Comparison of ENCODE assay signal across 12 cellular contexts in genomic region chr17:76753061-76753961, GRCh38. TPM values are rescaled to one million over a fixed set of nuclear protein-coding genes. Genes with fewer than 3 reads are reported as not detected.
DNase-seq lines count a peak whose midpoint lies in the region; ATAC-seq and TF ChIP-seq lines count a peak whose summit lies in the region.
"Had no signal": no experiment of that assay in that cellular context is flagged by ENCODE, and none has a peak within 500 bp of the region (broad histone marks: within the 10 kb centered on the region; RNA-seq: fewer than 3 reads in every experiment).

No MANE protein-coding gene starts in this region.

- ATAC-seq in activated CD8-positive, alpha-beta T cell treated with anti-CD3 and anti-CD28 coated beads for 36 hours = peak; percentile 82

- no peak overlapping the region for H3K4me3 ChIP-seq in tibial nerve
- H3K4me3 ChIP-seq: lung had no signal

- peaks cover 34% of the 10 kb centered on the region for H3K4me1 Mint-ChIP-seq in activated CD4-positive, alpha-beta T cell treated with anti-CD3 and anti-CD28 coated beads, Interleukin-2, amount 10 ng/mL, durations not matched to agents 7 days and 5 days
- peaks cover 18% of the 10 kb centered on the region for H3K4me1 Mint-ChIP-seq in activated CD8-positive, alpha-beta T cell treated with anti-CD3 and anti-CD28 coated beads for 36 hours (ENCODE audit: low read depth)

- peak; percentile 53 for DNase-seq in activated CD4-positive, alpha-beta T cell treated with anti-CD3 and anti-CD28 coated beads, Interleukin-2, amount 10 ng/mL, durations not matched to agents 7 days and 5 days
- no peak for DNase-seq in activated CD4-positive, alpha-beta T cell treated with anti-CD3 and anti-CD28 coated beads, Interleukin-2, amount 50 U/mL, for 48 hours
- no peak for DNase-seq in activated CD8-positive, alpha-beta T cell treated with anti-CD3 and anti-CD28 coated beads for 36 hours
- DNase-seq in effector CD4-positive, alpha-beta T cell = peak; percentile 28
- peak; percentile 15 for DNase-seq in stimulated activated naive CD4-positive, alpha-beta T cell treated with Interleukin-2 at 50 U/mL for 16 hours (lab: John Stamatoyannopoulos, UW)
- DNase-seq in tibial nerve (ENCODE audit: low spot score in 2 of 2) (no peak), AG08396 (ENCODE audit: low spot score) (no peak), HuH-7 (ENCODE audit: low spot score) (no peak)
- DNase-seq: RPMI8226 had no signal

- TF ChIP-seq POLR2A in tibial nerve (IDR thresholded peaks at IDR 0.05) = no peak

- TF ChIP-seq CTCF in activated CD8-positive, alpha-beta T cell treated with anti-CD3 and anti-CD28 coated beads for 36 hours (IDR thresholded peaks at IDR 0.05) = no peak
- no peak for TF ChIP-seq CTCF in tibial nerve (IDR thresholded peaks at IDR 0.05)

- 89 to 95% methylated on average over 12 of the region's 12 CpGs for WGBS in tibial nerve, 2 donors

- no peak for TF ChIP-seq EP300 in tibial nerve (IDR thresholded peaks at IDR 0.05)

- H3K4me1 ChIP-seq in tibial nerve = peaks cover 0 to 4% (median 0%) of the 10 kb centered on the region in 4 donors

- peak overlapping the region; percentile 84 for H3K4me3 Mint-ChIP-seq in activated CD4-positive, alpha-beta T cell treated with anti-CD3 and anti-CD28 coated beads, Interleukin-2, amount 10 ng/mL, durations not matched to agents 7 days and 5 days
- peak overlapping the region; percentile 75 for H3K4me3 Mint-ChIP-seq in activated CD8-positive, alpha-beta T cell treated with anti-CD3 and anti-CD28 coated beads for 36 hours

- H3K27ac Mint-ChIP-seq in activated CD4-positive, alpha-beta T cell treated with anti-CD3 and anti-CD28 coated beads, Interleukin-2, amount 10 ng/mL, durations not matched to agents 7 days and 5 days = peak overlapping the region; percentile 99
- peak overlapping the region; percentile 90 for H3K27ac Mint-ChIP-seq in activated CD8-positive, alpha-beta T cell treated with anti-CD3 and anti-CD28 coated beads for 36 hours

- H3K36me3 Mint-ChIP-seq in activated CD4-positive, alpha-beta T cell treated with anti-CD3 and anti-CD28 coated beads, Interleukin-2, amount 10 ng/mL, durations not matched to agents 7 days and 5 days (ENCODE audit: low read depth) = peaks cover 25% of the 10 kb centered on the region
- peaks cover 15% of the 10 kb centered on the region for H3K36me3 Mint-ChIP-seq in activated CD8-positive, alpha-beta T cell treated with anti-CD3 and anti-CD28 coated beads for 36 hours (ENCODE audit: low read depth)

- H3K27ac ChIP-seq in tibial nerve = peak overlapping the region in 1 of 4 donors; percentile 13
- H3K27ac ChIP-seq: KMS-11, parathyroid adenoma had no signal

- no peaks in the 10 kb centered on the region for H3K27me3 Mint-ChIP-seq in activated CD4-positive, alpha-beta T cell treated with anti-CD3 and anti-CD28 coated beads, Interleukin-2, amount 10 ng/mL, durations not matched to agents 7 days and 5 days
- no peaks in the 10 kb centered on the region for H3K27me3 Mint-ChIP-seq in activated CD8-positive, alpha-beta T cell treated with anti-CD3 and anti-CD28 coated beads for 36 hours

- CTCF ChIA-PET in activated CD4-positive, alpha-beta T cell treated with anti-CD3 and anti-CD28 coated beads, Interleukin-2, amount 10 ng/mL, durations not matched to agents 7 days and 5 days (lab: Charles Lee) = interaction anchor here (0.7 kb wide), 1 partner anchor 10 kb away, joined by 4 read pairs; no protein-coding TSS in a partner anchor
- CTCF ChIA-PET in activated CD8-positive, alpha-beta T cell treated with anti-CD3 and anti-CD28 coated beads for 36 hours (lab: Charles Lee) = no interaction called here

- intact Hi-C loops in activated CD8-positive, alpha-beta T cell treated with anti-CD3 and anti-CD28 coated beads for 36 hours (cut with micrococcal nuclease) = no loop called here

- H3K36me3 ChIP-seq in tibial nerve = peaks cover 0 to 75% (median 3%) of the 10 kb centered on the region in 3 donors

- H3K27me3 ChIP-seq in tibial nerve = no peaks in the 10 kb centered on the region

- no peaks in the 10 kb centered on the region for H3K9me3 ChIP-seq in tibial nerve

- POLR2A ChIA-PET in activated CD4-positive, alpha-beta T cell treated with anti-CD3 and anti-CD28 coated beads, Interleukin-2, amount 10 ng/mL, durations not matched to agents 7 days and 5 days (lab: Charles Lee) = no interaction called here
- POLR2A ChIA-PET in activated CD8-positive, alpha-beta T cell treated with anti-CD3 and anti-CD28 coated beads for 36 hours (lab: Charles Lee) = interaction anchor here (0.6 to 3.2 kb wide), 9 partner anchors 10 to 375 kb away, joined by 3 to 38 read pairs (median 4); partner anchors contain the start of genes METTL23, MFSD11 and SRSF2

- H3K9me3 Mint-ChIP-seq in activated CD4-positive, alpha-beta T cell treated with anti-CD3 and anti-CD28 coated beads, Interleukin-2, amount 10 ng/mL, durations not matched to agents 7 days and 5 days = no peaks in the 10 kb centered on the region
- H3K9me3 Mint-ChIP-seq in activated CD8-positive, alpha-beta T cell treated with anti-CD3 and anti-CD28 coated beads for 36 hours = no peaks in the 10 kb centered on the region

RNA-seq across cellular contexts. Expression of gene MFSD11, which starts 15.4 kb away (rescaled TPM):
- total RNA-seq in activated CD4-positive, alpha-beta T cell treated with anti-CD3 and anti-CD28 coated beads, Interleukin-2, amount 10 ng/mL, durations not matched to agents 7 days and 5 days = 10 to 100 TPM; 21.8 to 27.7 TPM
- 10 to 100 TPM; 17.0 to 17.6 TPM for total RNA-seq in activated CD8-positive, alpha-beta T cell treated with anti-CD3 and anti-CD28 coated beads for 36 hours
- 10 to 100 TPM; 25.8 to 61.0 (median 37.1) TPM for total RNA-seq in tibial nerve

RNA-seq across cellular contexts. Expression of gene SRSF2, which starts 16.2 kb away (rescaled TPM):
- 100 to 1,000 TPM; 398 to 443 TPM for total RNA-seq in activated CD4-positive, alpha-beta T cell treated with anti-CD3 and anti-CD28 coated beads, Interleukin-2, amount 10 ng/mL, durations not matched to agents 7 days and 5 days
- total RNA-seq in activated CD8-positive, alpha-beta T cell treated with anti-CD3 and anti-CD28 coated beads for 36 hours = 100 to 1,000 TPM; 344 to 364 TPM
- 100 to 1,000 TPM; 196 to 452 (median 271) TPM for total RNA-seq in tibial nerve

RNA-seq across cellular contexts. Expression of gene METTL23, which starts 26.7 kb away (rescaled TPM):
- 10 to 100 TPM; 33.0 to 35.7 TPM for total RNA-seq in activated CD4-positive, alpha-beta T cell treated with anti-CD3 and anti-CD28 coated beads, Interleukin-2, amount 10 ng/mL, durations not matched to agents 7 days and 5 days
- 10 to 100 TPM; 30.7 to 30.9 TPM for total RNA-seq in activated CD8-positive, alpha-beta T cell treated with anti-CD3 and anti-CD28 coated beads for 36 hours
- 10 to 100 TPM; 27.8 to 50.2 (median 30.8) TPM for total RNA-seq in tibial nerve

RNA-seq across cellular contexts. Expression of gene JMJD6, which starts 26.9 kb away (rescaled TPM):
- total RNA-seq in activated CD4-positive, alpha-beta T cell treated with anti-CD3 and anti-CD28 coated beads, Interleukin-2, amount 10 ng/mL, durations not matched to agents 7 days and 5 days = 10 to 100 TPM; 42.9 to 51.3 TPM
- total RNA-seq in activated CD8-positive, alpha-beta T cell treated with anti-CD3 and anti-CD28 coated beads for 36 hours = 10 to 100 TPM; 77.9 to 80.3 TPM
- total RNA-seq in tibial nerve = 10 to 100 TPM; 14.0 to 45.0 (median 34.2) TPM

RNA-seq across cellular contexts. Expression of gene MXRA7, which starts 42.5 kb away (rescaled TPM):
- total RNA-seq in activated CD4-positive, alpha-beta T cell treated with anti-CD3 and anti-CD28 coated beads, Interleukin-2, amount 10 ng/mL, durations not matched to agents 7 days and 5 days = 10 to 100 TPM; 25.7 to 27.3 TPM
- 1 to 10 TPM; 8.4 to 8.6 TPM for total RNA-seq in activated CD8-positive, alpha-beta T cell treated with anti-CD3 and anti-CD28 coated beads for 36 hours
- total RNA-seq in tibial nerve = 100 to 1,000 TPM; 124 to 230 (median 197) TPM

Comparison
In these comparisons a context has a peak if more than half of its experiments do, and no peak if none do; other contexts are left out.
1. DNase-seq: peak in activated CD4-positive, alpha-beta T cell treated with anti-CD3 and anti-CD28 coated beads, Interleukin-2, amount 10 ng/mL, durations not matched to agents 7 days and 5 days (single experiment), effector CD4-positive, alpha-beta T cell (single experiment) and stimulated activated naive CD4-positive, alpha-beta T cell treated with Interleukin-2 at 50 U/mL for 16 hours (single experiment); none in activated CD4-positive, alpha-beta T cell treated with anti-CD3 and anti-CD28 coated beads, Interleukin-2, amount 50 U/mL, for 48 hours (0 of 2), activated CD8-positive, alpha-beta T cell treated with anti-CD3 and anti-CD28 coated beads for 36 hours (single experiment), tibial nerve (0 of 2), AG08396 (single experiment) and HuH-7 (single experiment).